22 cellular contexts compared by ENCODE assay signal in the genomic region with DNA sequence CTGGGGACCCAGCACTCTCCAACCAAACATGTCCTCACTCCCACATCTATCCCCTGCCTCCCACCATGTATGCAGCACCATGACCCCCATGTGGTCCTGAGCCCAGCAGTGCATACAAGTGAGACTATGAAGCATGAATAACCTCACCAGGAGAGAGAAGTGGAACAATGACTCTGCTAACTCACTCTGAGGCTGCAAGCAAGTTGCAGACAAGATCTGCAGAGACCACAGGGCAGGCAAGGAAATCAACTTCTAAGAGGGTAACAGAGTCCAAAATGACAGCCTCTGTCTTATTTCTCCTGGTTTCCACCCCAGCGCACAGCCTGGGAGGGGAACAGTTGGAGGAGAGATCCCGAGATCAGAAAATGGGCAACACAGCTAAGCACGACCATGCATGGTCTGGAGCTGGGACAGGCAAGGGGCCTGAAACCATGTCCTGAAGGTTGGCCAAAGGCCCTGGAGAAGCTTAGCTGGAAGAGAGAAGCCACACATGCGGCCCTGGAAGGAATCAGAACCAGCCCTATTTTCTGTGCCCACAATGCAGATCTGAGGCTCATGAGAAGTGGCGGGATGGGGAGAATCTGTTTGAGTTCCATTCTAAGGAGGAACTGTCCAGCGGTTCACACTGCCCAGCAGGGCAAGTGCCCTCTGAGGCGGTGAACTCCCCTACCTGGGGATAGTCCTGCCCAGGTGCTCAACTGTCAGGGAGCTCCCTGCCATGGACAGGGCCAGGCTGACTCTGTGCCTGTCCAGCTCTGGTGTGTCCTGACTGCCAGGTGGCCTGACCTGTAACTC. TPM values are rescaled to one million over a fixed set of nuclear protein-coding genes. Genes with fewer than 3 reads are reported as not detected.
"Had no signal": no experiment of that assay in that cellular context is flagged by ENCODE, and none has a peak within 500 bp of the region (broad histone marks: within the 10 kb centered on the region; RNA-seq: fewer than 3 reads in every experiment).

No MANE protein-coding gene starts in this region.

- ATAC-seq: stimulated activated naive CD8-positive, alpha-beta T cell treated with anti-CD3 and anti-CD28 coated beads, Interleukin-15, amount 100 ng/mL, for 72 hours had no signal

- H3K4me3 Mint-ChIP-seq: activated naive CD8-positive, alpha-beta T cell treated with anti-CD3 and anti-CD28 coated beads for 36 hours; activated T-helper 1 cell treated with anti-CD3 and anti-CD28 coated beads, Interleukin-12 subunit alpha, Interleukin-12 subunit beta, Interleukin-2, Interleukin-4 antibody, amounts not matched to agents 30 ng/mL and 10 ng/mL and 1 ng/mL, durations not matched to agents 14 hours and 24 hours and 36 hours; memory B cell; stimulated activated naive CD8-positive, alpha-beta T cell treated with anti-CD3 and anti-CD28 coated beads, Interleukin-15, amount 100 ng/mL, for 72 hours had no signal

- H3K27me3 Mint-ChIP-seq: activated naive CD8-positive, alpha-beta T cell treated with anti-CD3 and anti-CD28 coated beads for 36 hours had no signal

- H3K9me3 Mint-ChIP-seq: activated naive CD8-positive, alpha-beta T cell treated with anti-CD3 and anti-CD28 coated beads for 36 hours had no signal

- H3K36me3 Mint-ChIP-seq: activated naive CD8-positive, alpha-beta T cell treated with anti-CD3 and anti-CD28 coated beads for 36 hours had no signal

- H3K27ac Mint-ChIP-seq: activated naive CD8-positive, alpha-beta T cell treated with anti-CD3 and anti-CD28 coated beads for 36 hours; activated T-helper 1 cell treated with anti-CD3 and anti-CD28 coated beads, Interleukin-12 subunit alpha, Interleukin-12 subunit beta, Interleukin-2, Interleukin-4 antibody, amounts not matched to agents 30 ng/mL and 10 ng/mL and 1 ng/mL, durations not matched to agents 14 hours and 24 hours and 36 hours; memory B cell; stimulated activated naive CD8-positive, alpha-beta T cell treated with anti-CD3 and anti-CD28 coated beads, Interleukin-15, amount 100 ng/mL, for 72 hours had no signal

- H3K36me3 ChIP-seq: left ventricle myocardium inferior, prostate gland, right atrium auricular region, suprapubic skin, transverse colon, uterus had no signal

- H3K27ac ChIP-seq: left ventricle myocardium inferior, prostate gland, right atrium auricular region, suprapubic skin, transverse colon, uterus had no signal

- H3K27me3 ChIP-seq: right atrium auricular region, uterus had no signal

- H3K4me1 ChIP-seq: left ventricle myocardium inferior, prostate gland, right atrium auricular region, suprapubic skin, transverse colon, uterus had no signal

- DNase-seq: activated CD4-positive, alpha-beta T cell treated with anti-CD3 and anti-CD28 coated beads, Interleukin-2, amount 50 U/mL, for 4 hours; activated naive CD4-positive, alpha-beta T cell; activated naive CD8-positive, alpha-beta T cell treated with anti-CD3 and anti-CD28 coated beads for 36 hours; amniotic stem cell; effector CD4-positive, alpha-beta T cell; left ventricle myocardium inferior; stimulated activated naive CD8-positive, alpha-beta T cell treated with anti-CD3 and anti-CD28 coated beads, Interleukin-15, amount 100 ng/mL, for 72 hours; transverse colon; uterus had no signal

- H3K4me1 Mint-ChIP-seq: activated naive CD8-positive, alpha-beta T cell treated with anti-CD3 and anti-CD28 coated beads for 36 hours; memory B cell; stimulated activated naive CD8-positive, alpha-beta T cell treated with anti-CD3 and anti-CD28 coated beads, Interleukin-15, amount 100 ng/mL, for 72 hours had no signal

- H3K9me3 ChIP-seq: left ventricle myocardium inferior, prostate gland, right atrium auricular region, suprapubic skin, transverse colon, uterus had no signal

- H3K4me3 ChIP-seq: left ventricle myocardium inferior, prostate gland, right atrium auricular region, suprapubic skin, transverse colon, uterus had no signal

RNA-seq across cellular contexts. Expression of a gene that starts 12.5 kb away (rescaled TPM):
- total RNA-seq: activated CD8-positive, alpha-beta memory T cell treated with anti-CD3 and anti-CD28 coated beads for 36 hours; activated naive CD8-positive, alpha-beta T cell treated with anti-CD3 and anti-CD28 coated beads for 36 hours; activated T-helper 1 cell treated with anti-CD3 and anti-CD28 coated beads, Interleukin-12 subunit alpha, Interleukin-12 subunit beta, Interleukin-2, Interleukin-4 antibody, amounts not matched to agents 30 ng/mL and 10 ng/mL and 1 ng/mL, durations not matched to agents 14 hours and 24 hours and 36 hours; cerebellum; frontal cortex; left ventricle myocardium inferior; mononuclear cell; skeletal muscle tissue had no signal
- polyA plus RNA-seq: neural cell had no signal

RNA-seq across cellular contexts. Expression of a gene that starts 17.6 kb away (rescaled TPM):
- total RNA-seq: activated CD8-positive, alpha-beta memory T cell treated with anti-CD3 and anti-CD28 coated beads for 36 hours; activated naive CD8-positive, alpha-beta T cell treated with anti-CD3 and anti-CD28 coated beads for 36 hours; activated T-helper 1 cell treated with anti-CD3 and anti-CD28 coated beads, Interleukin-12 subunit alpha, Interleukin-12 subunit beta, Interleukin-2, Interleukin-4 antibody, amounts not matched to agents 30 ng/mL and 10 ng/mL and 1 ng/mL, durations not matched to agents 14 hours and 24 hours and 36 hours; cerebellum; frontal cortex; left ventricle myocardium inferior; mononuclear cell; omental fat pad; right atrium auricular region; skeletal muscle tissue; suprapubic skin; transverse colon; uterus had no signal
- polyA plus RNA-seq: esophagus, neural cell had no signal

RNA-seq across cellular contexts. Expression of a gene that starts 35.1 kb away (rescaled TPM):
- total RNA-seq: activated CD8-positive, alpha-beta memory T cell treated with anti-CD3 and anti-CD28 coated beads for 36 hours; activated T-helper 1 cell treated with anti-CD3 and anti-CD28 coated beads, Interleukin-12 subunit alpha, Interleukin-12 subunit beta, Interleukin-2, Interleukin-4 antibody, amounts not matched to agents 30 ng/mL and 10 ng/mL and 1 ng/mL, durations not matched to agents 14 hours and 24 hours and 36 hours; left ventricle myocardium inferior; mononuclear cell; omental fat pad; right atrium auricular region; skeletal muscle tissue; suprapubic skin had no signal
- polyA plus RNA-seq: neural cell had no signal
